Comparison of ENCODE assay signal across 9 cellular contexts in the genomic region with DNA sequence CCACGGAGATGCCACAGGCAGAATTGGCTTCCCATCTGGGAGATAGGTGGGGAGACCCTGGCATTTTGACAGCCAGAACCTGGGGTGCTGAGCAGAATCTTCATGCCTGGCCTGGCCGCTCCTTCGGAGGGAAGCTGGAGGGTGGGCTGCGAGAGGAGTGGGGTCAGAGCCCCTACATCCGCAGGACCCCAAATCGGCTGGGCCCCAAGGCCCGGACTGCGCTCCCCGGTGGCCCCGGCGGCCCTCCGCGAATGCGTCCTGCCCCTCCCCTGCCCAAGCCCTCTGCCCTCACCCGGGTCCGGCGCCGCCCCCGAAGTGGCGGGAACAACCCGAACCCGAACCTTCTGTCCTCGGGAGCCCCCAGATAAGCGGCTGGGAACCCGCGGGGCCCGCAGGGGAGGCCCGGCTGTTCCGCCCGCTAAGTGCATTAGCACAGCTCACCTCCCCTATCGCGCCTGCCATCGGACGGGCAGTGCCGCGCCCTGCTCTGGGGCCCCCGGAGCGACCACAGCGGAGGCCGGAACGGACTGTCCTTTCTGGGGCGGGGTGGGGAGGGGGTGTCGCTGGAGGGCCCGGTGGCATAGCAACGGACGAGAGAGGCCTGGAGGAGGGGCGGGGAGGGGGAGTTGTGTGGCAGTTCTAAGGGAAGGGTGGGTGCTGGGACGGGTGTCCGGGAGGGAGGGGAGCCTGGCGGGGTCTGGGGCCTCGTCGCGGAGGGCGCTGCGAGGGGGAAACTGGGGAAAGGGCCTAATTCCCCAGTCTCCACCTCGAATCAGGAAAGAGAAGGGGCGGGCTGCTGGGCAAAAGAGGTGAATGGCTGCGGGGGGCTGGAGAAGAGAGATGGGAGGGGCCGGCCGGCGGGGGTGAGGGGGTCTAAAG. TPM values are rescaled to one million over a fixed set of nuclear protein-coding genes. Genes with fewer than 3 reads are reported as not detected.
A peak's percentile ranks its signal among the peaks of the same experiment; 100 is the strongest.
DNase-seq lines count a peak whose midpoint lies in the region; ATAC-seq and TF ChIP-seq lines count a peak whose summit lies in the region.
"Had no signal": no experiment of that assay in that cellular context is flagged by ENCODE, and none has a peak within 500 bp of the region (broad histone marks: within the 10 kb centered on the region; RNA-seq: fewer than 3 reads in every experiment).

No MANE protein-coding gene starts in this region.

- peaks cover 2% of the 10 kb centered on the region for H3K36me3 Mint-ChIP-seq in T-helper 2 cell treated with Interferon-gamma antibody and Interleukin-4, amounts not matched to agents 5 μg/mL and 100 μg/mL, for 36 hours (ENCODE audit: low read depth)
- H3K36me3 Mint-ChIP-seq in activated naive CD8-positive, alpha-beta T cell, result no peaks in the 10 kb centered on the region
- no peaks in the 10 kb centered on the region for H3K36me3 Mint-ChIP-seq in immature natural killer cell

- no peak overlapping the region for H3K27ac Mint-ChIP-seq in T-helper 2 cell treated with Interferon-gamma antibody and Interleukin-4, amounts not matched to agents 5 μg/mL and 100 μg/mL, for 36 hours
- H3K27ac Mint-ChIP-seq in activated naive CD8-positive, alpha-beta T cell, result no peak overlapping the region
- H3K27ac Mint-ChIP-seq in immature natural killer cell, result no peak overlapping the region

- H3K27ac ChIP-seq in thoracic aorta, result peak overlapping the region; percentile 59 to 77

- peaks cover 7% of the 10 kb centered on the region for H3K4me1 Mint-ChIP-seq in T-helper 2 cell treated with Interferon-gamma antibody and Interleukin-4, amounts not matched to agents 5 μg/mL and 100 μg/mL, for 36 hours (ENCODE audit: low read depth)
- H3K4me1 Mint-ChIP-seq in activated naive CD8-positive, alpha-beta T cell (ENCODE audit: low read depth), result peaks cover 16% of the 10 kb centered on the region
- H3K4me1 Mint-ChIP-seq in immature natural killer cell, result peaks cover 8 to 16% of the 10 kb centered on the region in 2 donors

- H3K4me3 ChIP-seq in thoracic aorta, result peak overlapping the region; percentile 69

- no peak for DNase-seq in T-helper 2 cell treated with Interferon-gamma antibody and Interleukin-4, amounts not matched to agents 5 μg/mL and 100 μg/mL, for 36 hours (ENCODE audit: low spot score)
- DNase-seq in T-helper 2 cell (no peak), immature natural killer cell (peak in 1 of 3 donors; percentile 25), thoracic aorta (ENCODE audit: low spot score) (no peak), NCI-H774 (lab: John Stamatoyannopoulos, UW) (no peak), NAMALWA (ENCODE audit: low spot score) (no peak)

- no peaks in the 10 kb centered on the region for H3K36me3 ChIP-seq in thoracic aorta

- no peak for TF ChIP-seq CTCF in thoracic aorta (IDR thresholded peaks at IDR 0.05)

- H3K27me3 ChIP-seq in thoracic aorta (replicated peaks; ENCODE audit: insufficient read depth), result no peaks in the 10 kb centered on the region

- H3K9me3 ChIP-seq in thoracic aorta, result no peaks in the 10 kb centered on the region

- no peak for ATAC-seq in thoracic aorta (ENCODE audit: insufficient number of reproducible peaks, low FRiP score, low read depth)
- no peak for ATAC-seq in GM18511 (IDR thresholded peaks at IDR 0.05; ENCODE audit: unreplicated experiment)
- ATAC-seq: HCT116 had no signal

- H3K4me1 ChIP-seq in thoracic aorta (ENCODE audit: control insufficient read depth in 1 of 2, low read depth in 2 of 2), result peaks cover 22 to 74% of the 10 kb centered on the region in 2 donors

- peak overlapping the region; percentile 36 for H3K4me3 Mint-ChIP-seq in T-helper 2 cell treated with Interferon-gamma antibody and Interleukin-4, amounts not matched to agents 5 μg/mL and 100 μg/mL, for 36 hours
- peak overlapping the region; percentile 57 for H3K4me3 Mint-ChIP-seq in activated naive CD8-positive, alpha-beta T cell
- peak overlapping the region; percentile 65 to 82 (median 80) for H3K4me3 Mint-ChIP-seq in immature natural killer cell

- H3K27me3 Mint-ChIP-seq in T-helper 2 cell treated with Interferon-gamma antibody and Interleukin-4, amounts not matched to agents 5 μg/mL and 100 μg/mL, for 36 hours (ENCODE audit: low read depth), result peaks cover 31% of the 10 kb centered on the region
- H3K27me3 Mint-ChIP-seq in activated naive CD8-positive, alpha-beta T cell, result peaks cover 2% of the 10 kb centered on the region
- peaks cover 0 to 8% (median 7%) of the 10 kb centered on the region in 3 donors for H3K27me3 Mint-ChIP-seq in immature natural killer cell (ENCODE audit: low read depth in 3 of 3)

- no peaks in the 10 kb centered on the region for H3K9me3 Mint-ChIP-seq in T-helper 2 cell treated with Interferon-gamma antibody and Interleukin-4, amounts not matched to agents 5 μg/mL and 100 μg/mL, for 36 hours
- H3K9me3 Mint-ChIP-seq in activated naive CD8-positive, alpha-beta T cell (ENCODE audit: low read depth), result no peaks in the 10 kb centered on the region
- no peaks in the 10 kb centered on the region for H3K9me3 Mint-ChIP-seq in immature natural killer cell

RNA-seq across cellular contexts. Expression of gene PNMT, which starts 0.8 kb away (rescaled TPM):
- 1 to 10 TPM in 2 of 3 donors, not detected in 1; 1.4 to 1.6 TPM for polyA plus RNA-seq in immature natural killer cell
- 10 to 100 TPM in 1 of 2 donors, 1 to 10 TPM in 1; 3.1 to 22.9 TPM for total RNA-seq in thoracic aorta

RNA-seq across cellular contexts. Expression of gene TCAP, which starts 2.4 kb away (rescaled TPM):
- not detected for polyA plus RNA-seq in immature natural killer cell
- 10 to 100 TPM in 1 of 2 donors, 1 to 10 TPM in 1; 6.4 to 16.9 TPM for total RNA-seq in thoracic aorta

RNA-seq across cellular contexts. Expression of gene PGAP3, which starts 20.4 kb away (rescaled TPM):
- 10 to 100 TPM; 24.0 to 47.1 (median 37.8) TPM for polyA plus RNA-seq in immature natural killer cell
- 10 to 100 TPM; 19.9 to 27.2 TPM for total RNA-seq in thoracic aorta

RNA-seq across cellular contexts. Expression of gene STARD3, which starts 30.6 kb away (rescaled TPM):
- polyA plus RNA-seq in immature natural killer cell, result 10 to 100 TPM; 45.1 to 88.6 (median 78.5) TPM
- 10 to 100 TPM; 52.5 to 67.7 TPM for total RNA-seq in thoracic aorta

RNA-seq across cellular contexts. Expression of gene ERBB2, which starts 32.4 kb away (rescaled TPM):
- polyA plus RNA-seq in immature natural killer cell, result 10 to 100 TPM; 14.5 to 49.2 (median 25.2) TPM
- 10 to 100 TPM; 88.1 to 94.7 TPM for total RNA-seq in thoracic aorta
